16 cellular contexts compared by ENCODE assay signal in the genomic region with DNA sequence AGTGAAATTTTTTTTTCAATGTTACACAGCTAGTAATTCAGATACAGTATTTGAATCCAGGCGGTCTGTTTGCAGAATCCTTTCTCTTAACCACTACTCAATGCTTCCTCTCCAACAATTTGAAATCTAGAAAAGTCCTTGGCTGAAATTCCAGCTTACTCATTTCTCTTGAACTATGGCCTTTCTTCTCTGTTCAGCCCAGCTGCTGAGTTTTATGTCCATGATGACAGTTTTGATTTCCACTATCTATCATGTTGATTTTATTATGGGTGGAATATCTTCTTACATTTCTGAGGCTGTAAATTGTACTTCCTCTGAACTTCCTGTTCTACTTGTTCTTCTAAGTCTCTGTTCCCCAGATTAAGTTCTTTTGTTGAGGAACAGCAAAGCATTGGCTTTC.
"Had no signal": no experiment of that assay in that cellular context is flagged by ENCODE, and none has a peak within 500 bp of the region (broad histone marks: within the 10 kb centered on the region; RNA-seq: fewer than 3 reads in every experiment).

No MANE protein-coding gene starts in this region.

- ATAC-seq: left lung; stimulated activated memory B cell treated with anti-CD40 and anti-IgM and Interleukin-4, amounts not matched to agents 10 μg/mL and 1 μg/mL and 100 μg/mL, for 72 hours had no signal

- H3K27me3 Mint-ChIP-seq: activated CD4-positive, alpha-beta memory T cell treated with anti-CD3 and anti-CD28 coated beads for 36 hours; stimulated activated memory B cell treated with anti-CD40 and anti-IgM and Interleukin-4, amounts not matched to agents 10 μg/mL and 1 μg/mL and 100 μg/mL, for 72 hours; type B pancreatic cell had no signal

- H3K9me3 Mint-ChIP-seq: neural crest cell had no signal

- DNase-seq: activated CD4-positive, alpha-beta memory T cell treated with anti-CD3 and anti-CD28 coated beads for 36 hours; activated CD4-positive, alpha-beta T cell treated with anti-CD3 and anti-CD28 coated beads for 1 hour; activated gamma-delta T cell treated with Interleukin-2 at 50 U/mL for 16 hours; activated T-cell treated with anti-CD3 and anti-CD28 coated beads, Interleukin-2, amount 50 U/mL, for 48 hours; caudate nucleus; effector CD8-positive, alpha-beta T cell; head of caudate nucleus; left lung; spleen; stimulated activated CD4-positive, alpha-beta T cell treated with anti-CD3 and anti-CD28 coated beads, Interleukin-1b, Interleukin-23, amount 100 ng/mL, for 48 hours; T1000 had no signal

- H3K4me3 Mint-ChIP-seq: activated CD4-positive, alpha-beta memory T cell treated with anti-CD3 and anti-CD28 coated beads for 36 hours; neural crest cell; stimulated activated memory B cell treated with anti-CD40 and anti-IgM and Interleukin-4, amounts not matched to agents 10 μg/mL and 1 μg/mL and 100 μg/mL, for 72 hours; type B pancreatic cell had no signal

- H3K4me1 Mint-ChIP-seq: neural crest cell; stimulated activated memory B cell treated with anti-CD40 and anti-IgM and Interleukin-4, amounts not matched to agents 10 μg/mL and 1 μg/mL and 100 μg/mL, for 72 hours had no signal

- H3K27ac Mint-ChIP-seq: activated CD4-positive, alpha-beta memory T cell treated with anti-CD3 and anti-CD28 coated beads for 36 hours; stimulated activated memory B cell treated with anti-CD40 and anti-IgM and Interleukin-4, amounts not matched to agents 10 μg/mL and 1 μg/mL and 100 μg/mL, for 72 hours; type B pancreatic cell had no signal

- H3K36me3 Mint-ChIP-seq: activated CD4-positive, alpha-beta memory T cell treated with anti-CD3 and anti-CD28 coated beads for 36 hours; stimulated activated memory B cell treated with anti-CD40 and anti-IgM and Interleukin-4, amounts not matched to agents 10 μg/mL and 1 μg/mL and 100 μg/mL, for 72 hours; type B pancreatic cell had no signal

- H3K4me3 ChIP-seq: ascending aorta, coronary artery, left lung, spleen had no signal
